8 cellular contexts compared by ENCODE assay signal in the genomic region with DNA sequence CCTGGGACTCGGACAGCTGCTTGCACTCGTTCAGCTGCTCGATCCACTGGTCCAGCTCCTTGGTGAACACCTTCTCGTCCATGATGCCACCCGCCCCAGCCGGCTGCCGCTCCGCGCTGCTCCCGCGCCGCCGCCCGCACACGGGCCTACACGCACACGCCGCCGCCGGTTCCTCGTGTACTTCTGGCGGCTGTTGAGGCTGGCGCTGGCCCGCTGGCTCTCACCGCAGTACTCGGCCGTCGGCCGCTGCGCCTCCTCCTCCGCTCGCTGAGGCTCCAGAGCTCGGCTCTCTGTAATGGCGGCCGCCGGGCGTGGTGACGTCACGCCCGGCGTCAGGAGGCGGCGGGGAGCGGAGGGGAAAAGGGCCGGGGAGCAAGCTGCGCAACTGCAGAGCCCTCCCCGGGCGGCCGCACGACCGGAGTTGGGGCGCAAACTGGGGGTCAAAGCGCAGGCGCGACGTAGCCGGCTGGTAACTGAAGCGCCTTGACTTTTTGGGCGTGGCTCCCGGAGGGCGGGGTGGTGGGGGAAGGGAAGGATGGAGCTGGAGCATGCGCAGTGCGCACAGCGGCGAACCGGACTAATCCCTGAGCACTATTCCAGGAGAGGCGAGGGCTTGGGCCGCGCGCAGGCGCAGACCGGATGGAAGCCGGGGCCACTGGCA. TPM values are rescaled to one million over a fixed set of nuclear protein-coding genes. Genes with fewer than 3 reads are reported as not detected.
A peak's percentile ranks its signal among the peaks of the same experiment; 100 is the strongest.
DNase-seq lines count a peak whose midpoint lies in the region; ATAC-seq, FAIRE-seq and TF ChIP-seq lines count a peak whose summit lies in the region.

A gene (minus strand): TSS at position 294 of the 661 bp plus-strand sequence. CDS start 212 bp downstream, at position 82.

- no peak for FAIRE-seq in pancreas (lab: Jason Lieb, UNC)

- DNase-seq in GM12864 (ENCODE audit: low read depth) (peak; percentile 92), NCI-H1417 (lab: John Stamatoyannopoulos, UW) (peak; percentile 92 to 98 (median 97)), SW 1271 (lab: John Stamatoyannopoulos, UW) (peak; percentile 93 to 98), Right ventricle myocardium inferior (ENCODE audit: missing footprints) (peak; percentile 99), pancreas (peak; percentile 97 to 100 (median 100)), tibial artery (peak; percentile 98 to 99)
- DNase-seq in activated naive CD8-positive, alpha-beta T cell treated with anti-CD3 and anti-CD28 coated beads, Interleukin-2, amount 50 U/mL, for 16 hours (ENCODE audit: low read depth, low spot score): peak; percentile 97

- H3K27ac ChIP-seq in pancreas (peak within 1 kb of the TSS; percentile 98 to 99 (median 98)), tibial artery (peak within 1 kb of the TSS; percentile 99)

- H3K36me3 ChIP-seq in pancreas (no peaks in the 10 kb centered on the region), tibial artery (peaks cover 0 to 3% (median 0%) of the 10 kb centered on the region in 3 donors)

- WGBS in pancreas, 2 donors: 0 to 1% methylated on average over 56 to 73 of the region's 73 CpGs

- no peak for TF ChIP-seq CTCF in GM12864 (IDR thresholded peaks at IDR 0.05; ENCODE audit: low read depth, low read length, missing control alignments)
- TF ChIP-seq CTCF in pancreas (IDR thresholded peaks at IDR 0.05): no peak
- TF ChIP-seq CTCF in tibial artery (IDR thresholded peaks at IDR 0.05): no peak

- H3K4me3 ChIP-seq in GM12864 (ENCODE audit: low read depth, low read length): peak within 1 kb of the TSS; percentile 100
- H3K4me3 ChIP-seq in pancreas: peak within 1 kb of the TSS; percentile 87 to 100 (median 96)
- H3K4me3 ChIP-seq in tibial artery: peak within 1 kb of the TSS; percentile 93 to 94

- H3K27me3 ChIP-seq in pancreas (no peaks in the 10 kb centered on the region), tibial artery (no peaks in the 10 kb centered on the region)

- intact Hi-C loops in Right ventricle myocardium inferior (cut with DNase I) (loop anchor here (5.0 kb wide), 1 partner anchor 49 kb away; a partner anchor contains a TSS), pancreas (cut with DNase I) (no loop called here), tibial artery (cut with DNase I; ENCODE audit: low total_unique reads) (loop anchor here (1.0 to 10.0 kb wide), 2 partner anchors 49 to 299 kb away; a partner anchor contains a TSS)

- ATAC-seq in HG02759 (IDR thresholded peaks at IDR 0.05; ENCODE audit: unreplicated experiment) (peak; percentile 82), Right ventricle myocardium inferior (peak; percentile 97), pancreas (peak; percentile 90 to 96 (median 92))

- H3K9me3 ChIP-seq in pancreas (no peaks in the 10 kb centered on the region), tibial artery (no peaks in the 10 kb centered on the region)

- peaks cover 10 to 38% (median 11%) of the 10 kb centered on the region in 3 donors for H3K4me1 ChIP-seq in pancreas
- peaks cover 0 to 46% (median 17%) of the 10 kb centered on the region in 4 donors for H3K4me1 ChIP-seq in tibial artery

RNA-seq across cellular contexts. Expression of the gene that starts here (rescaled TPM):
- total RNA-seq in Right ventricle myocardium inferior: 149 TPM
- total RNA-seq in pancreas: 10 to 100 TPM; 34.3 to 59.2 (median 53.0) TPM
- polyA plus RNA-seq in pancreas: 10 to 100 TPM; 13.5 to 29.5 TPM

Comparison
In these comparisons a context has a peak if more than half of its experiments do, and no peak if none do; other contexts are left out.
1. Peak in every context shown above with its lines: DNase-seq, ATAC-seq, H3K4me3 ChIP-seq and H3K27ac ChIP-seq.
2. intact Hi-C loops: an anchor here in Right ventricle myocardium inferior (5.0 kb wide) and tibial artery (1.0 to 10.0 kb wide); none called in pancreas.